In genomic region chr17:82097919-82098168, GRCh38 we compare ENCODE assay signal across 8 cellular contexts. TPM values are rescaled to one million over a fixed set of nuclear protein-coding genes. Genes with fewer than 3 reads are reported as not detected.
DNase-seq lines count a peak whose midpoint lies in the region; ATAC-seq, FAIRE-seq and TF ChIP-seq lines count a peak whose summit lies in the region.

No MANE protein-coding gene starts in this region.

- H3K27me3 ChIP-seq in layer of hippocampus (ENCODE audit: control insufficient read depth, insufficient read depth, low read length) (no peaks in the 10 kb centered on the region), tibial nerve (no peaks in the 10 kb centered on the region)

- H3K9me3 Mint-ChIP-seq in activated CD8-positive, alpha-beta T cell treated with anti-CD3 and anti-CD28 coated beads, Interleukin-2, amount 10 ng/mL, durations not matched to agents 7 days and 5 days (ENCODE audit: insufficient read depth): no peaks in the 10 kb centered on the region

- TF ChIP-seq EP300 in A549 (IDR thresholded peaks at IDR 0.05) (no peak), tibial nerve (IDR thresholded peaks at IDR 0.05) (no peak)

- peak overlapping the region; percentile 75 for H3K27ac Mint-ChIP-seq in activated CD8-positive, alpha-beta T cell treated with anti-CD3 and anti-CD28 coated beads, Interleukin-2, amount 10 ng/mL, durations not matched to agents 7 days and 5 days

- TF ChIP-seq CTCF in A549 (IDR thresholded peaks at IDR 0.05): no peak
- TF ChIP-seq CTCF in tibial nerve (IDR thresholded peaks at IDR 0.05): no peak

- POLR2A ChIA-PET in A549 (lab: Yijun Ruan, JAX): interaction anchor here (0.6 to 2.9 kb wide), 17 partner anchors 9 to 137 kb away, joined by 3 to 33 read pairs (median 5); partner anchors contain the start of genes CENPX, DCXR, DUS1L and LRRC45
- POLR2A ChIA-PET in activated CD8-positive, alpha-beta T cell treated with anti-CD3 and anti-CD28 coated beads, Interleukin-2, amount 10 ng/mL, durations not matched to agents 7 days and 5 days (lab: Charles Lee): interaction anchor here (1.2 to 1.5 kb wide), 3 partner anchors 9 to 67 kb away, joined by 5 to 8 read pairs (median 7); partner anchors contain the start of gene RAC3

- CTCF ChIA-PET in A549 (lab: Yijun Ruan, JAX): interaction anchor here (0.7 to 2.2 kb wide), 7 partner anchors 8 to 62 kb away, joined by 3 to 11 read pairs (median 6); partner anchors contain the start of gene DCXR
- CTCF ChIA-PET in activated CD8-positive, alpha-beta T cell treated with anti-CD3 and anti-CD28 coated beads, Interleukin-2, amount 10 ng/mL, durations not matched to agents 7 days and 5 days (lab: Charles Lee): interaction anchor here (1.0 kb wide), 1 partner anchor 9 kb away, joined by 4 read pairs; no protein-coding TSS in a partner anchor

- no peaks in the 10 kb centered on the region for H3K27me3 Mint-ChIP-seq in activated CD8-positive, alpha-beta T cell treated with anti-CD3 and anti-CD28 coated beads, Interleukin-2, amount 10 ng/mL, durations not matched to agents 7 days and 5 days (ENCODE audit: low read depth)

- TF ChIP-seq POLR2A in A549 (IDR thresholded peaks at IDR 0.05; ENCODE audit: low read length): no peak
- TF ChIP-seq POLR2A in tibial nerve (IDR thresholded peaks at IDR 0.05): no peak

- 10% methylated on average over 2 of the region's 36 CpGs for WGBS in A549 (ENCODE audit: missing lambda C conversion rate)
- WGBS in tibial nerve, 2 donors: 1% methylated on average over 19 of the region's 36 CpGs; no CpG with 5 or more reads in 1 of the 2 donors

- H3K9me3 ChIP-seq in A549: no peaks in the 10 kb centered on the region
- no peaks in the 10 kb centered on the region for H3K9me3 ChIP-seq in tibial nerve

- H3K4me1 Mint-ChIP-seq in activated CD8-positive, alpha-beta T cell treated with anti-CD3 and anti-CD28 coated beads, Interleukin-2, amount 10 ng/mL, durations not matched to agents 7 days and 5 days (ENCODE audit: low read depth): peaks cover 27% of the 10 kb centered on the region

- peaks cover 25% of the 10 kb centered on the region for H3K36me3 Mint-ChIP-seq in activated CD8-positive, alpha-beta T cell treated with anti-CD3 and anti-CD28 coated beads, Interleukin-2, amount 10 ng/mL, durations not matched to agents 7 days and 5 days (ENCODE audit: low read depth)

- peak overlapping the region; percentile 97 for H3K4me2 ChIP-seq in A549

- FAIRE-seq in A549 (lab: Jason Lieb, UNC): no peak

- ATAC-seq in A549 (no peak), GM21528 (IDR thresholded peaks at IDR 0.05; ENCODE audit: low FRiP score, unreplicated experiment) (peak; percentile 14), HG02678 (IDR thresholded peaks at IDR 0.05; ENCODE audit: unreplicated experiment) (no peak)
- ATAC-seq in activated CD8-positive, alpha-beta T cell treated with anti-CD3 and anti-CD28 coated beads, Interleukin-2, amount 10 ng/mL, durations not matched to agents 7 days and 5 days: no peak

- H3K4me3 ChIP-seq in A549: peak overlapping the region; percentile 91
- peak overlapping the region; percentile 83 to 98 (median 90) for H3K4me3 ChIP-seq in tibial nerve

- H3K27ac ChIP-seq in A549: peak overlapping the region; percentile 95 to 96
- H3K27ac ChIP-seq in layer of hippocampus (ENCODE audit: low read depth, low read length): peak overlapping the region; percentile 87
- peak overlapping the region; percentile 82 to 98 (median 95) for H3K27ac ChIP-seq in tibial nerve

- H3K4me3 Mint-ChIP-seq in activated CD8-positive, alpha-beta T cell treated with anti-CD3 and anti-CD28 coated beads, Interleukin-2, amount 10 ng/mL, durations not matched to agents 7 days and 5 days: peak overlapping the region; percentile 71

- H3K4me1 ChIP-seq in A549: peaks cover 49% of the 10 kb centered on the region
- peaks cover 3 to 68% (median 31%) of the 10 kb centered on the region in 4 donors for H3K4me1 ChIP-seq in tibial nerve

- H3K36me3 ChIP-seq in tibial nerve: peaks cover 10 to 36% (median 17%) of the 10 kb centered on the region in 3 donors

- DNase-seq in A549 (ENCODE audit: low read depth in 1 of 2, low spot score in 1 of 2) (no peak), tibial nerve (ENCODE audit: low spot score in 2 of 2) (no peak), retina (no peak), SKM-1 (lab: John Stamatoyannopoulos, UW; ENCODE audit: unreplicated experiment) (no peak)
- DNase-seq in activated CD8-positive, alpha-beta T cell treated with anti-CD3 and anti-CD28 coated beads, Interleukin-2, amount 10 ng/mL, durations not matched to agents 7 days and 5 days: no peak

- TF ChIP-seq RAD21 in A549 (conservative IDR thresholded peaks at IDR 0.05 in 1 of 2, IDR thresholded peaks at IDR 0.05 in 1 of 2): no peak

TF ChIP-seq in A549, 52 proteins besides CTCF, POLR2A, EP300 and RAD21:
- peak; percentile 96 for TF ChIP-seq PHF8 (IDR thresholded peaks at IDR 0.05; ENCODE audit: borderline replicate concordance, low read depth)
- TF ChIP-seq MAFK (IDR thresholded peaks at IDR 0.05; ENCODE audit: partially characterized antibody): no peak
- TF ChIP-seq CHD2 (IDR thresholded peaks at IDR 0.05; ENCODE audit: low read length, partially characterized antibody): no peak
- TF ChIP-seq EHF (CRISPR knock-in tag; IDR thresholded peaks at IDR 0.05): peak; percentile 70

RNA-seq across cellular contexts. Expression of gene FASN, which starts 0.2 kb away (rescaled TPM):
- polyA plus RNA-seq in A549 (2011; rRNA removed) (12.9 and 16.3 TPM in 2 replicates), A549 (2017; fragmentation: RNase III; extraction: RNeasy Plus Mini Kit Qiagen cat#74134 plus additional on column Dnase treatment) (114 to 169 TPM (median 144 TPM) in 3 replicates)
- 107 and 146 TPM in 2 replicates for polyA plus RNA-seq in A549 (2012; cell fraction: cytosol; rRNA removed)
- 443 and 799 TPM in 2 replicates for polyA plus RNA-seq in A549 (2012; cell fraction: nucleus; rRNA removed)
- 16.9 and 37.7 TPM in 2 replicates for polyA minus RNA-seq in A549 (2011; rRNA and poly(A)+ RNA removed)
- total RNA-seq in activated CD8-positive, alpha-beta T cell treated with anti-CD3 and anti-CD28 coated beads, Interleukin-2, amount 10 ng/mL, durations not matched to agents 7 days and 5 days: 100 to 1,000 TPM; 255 to 261 TPM
- 100 to 1,000 TPM; 129 to 319 (median 160) TPM for total RNA-seq in tibial nerve

RNA-seq across cellular contexts. Expression of gene DUS1L, which starts 32.2 kb away (rescaled TPM):
- 48.1 and 59.5 TPM in 2 replicates for polyA plus RNA-seq in A549 (2011; rRNA removed)
- polyA plus RNA-seq in A549 (2012; cell fraction: cytosol; rRNA removed): 169 and 171 TPM in 2 replicates
- 577 and 749 TPM in 2 replicates for polyA plus RNA-seq in A549 (2012; cell fraction: nucleus; rRNA removed)
- polyA plus RNA-seq in A549 (2017; fragmentation: RNase III; extraction: RNeasy Plus Mini Kit Qiagen cat#74134 plus additional on column Dnase treatment): 81.5 to 84.8 TPM (median 83.6 TPM) in 3 replicates
- polyA minus RNA-seq in A549 (2011; rRNA and poly(A)+ RNA removed): 25.8 and 30.8 TPM in 2 replicates
- total RNA-seq in activated CD8-positive, alpha-beta T cell treated with anti-CD3 and anti-CD28 coated beads, Interleukin-2, amount 10 ng/mL, durations not matched to agents 7 days and 5 days: 100 to 1,000 TPM; 126 to 127 TPM
- total RNA-seq in tibial nerve: 100 to 1,000 TPM in 2 of 4 donors, 10 to 100 TPM in 2; 85.2 to 179 (median 106) TPM

RNA-seq across cellular contexts. Expression of gene GPS1, which starts 46.1 kb away (rescaled TPM):
- polyA plus RNA-seq in A549 (2011; rRNA removed) (89.4 and 93.8 TPM in 2 replicates), A549 (2017; fragmentation: RNase III; extraction: RNeasy Plus Mini Kit Qiagen cat#74134 plus additional on column Dnase treatment) (122 to 130 TPM (median 126 TPM) in 3 replicates)
- 230 and 300 TPM in 2 replicates for polyA plus RNA-seq in A549 (2012; cell fraction: cytosol; rRNA removed)
- polyA plus RNA-seq in A549 (2012; cell fraction: nucleus; rRNA removed): 472 and 641 TPM in 2 replicates
- polyA minus RNA-seq in A549 (2011; rRNA and poly(A)+ RNA removed): 125 and 162 TPM in 2 replicates
- 100 to 1,000 TPM in 1 of 2 experiments, 10 to 100 TPM in 1; 97.6 to 104 TPM for total RNA-seq in activated CD8-positive, alpha-beta T cell treated with anti-CD3 and anti-CD28 coated beads, Interleukin-2, amount 10 ng/mL, durations not matched to agents 7 days and 5 days
- 100 to 1,000 TPM in 2 of 4 donors, 10 to 100 TPM in 2; 74.9 to 134 (median 92.9) TPM for total RNA-seq in tibial nerve

RNA-seq across cellular contexts. Expression of gene RFNG, which starts 46.2 kb away (rescaled TPM):
- polyA plus RNA-seq in A549 (2011; rRNA removed) (8.4 and 8.9 TPM in 2 replicates), A549 (2017; fragmentation: RNase III; extraction: RNeasy Plus Mini Kit Qiagen cat#74134 plus additional on column Dnase treatment) (21.3 to 31.5 TPM (median 25.7 TPM) in 3 replicates)
- 18.8 and 28.0 TPM in 2 replicates for polyA plus RNA-seq in A549 (2012; cell fraction: cytosol; rRNA removed)
- 72.7 and 93.7 TPM in 2 replicates for polyA plus RNA-seq in A549 (2012; cell fraction: nucleus; rRNA removed)
- polyA minus RNA-seq in A549 (2011; rRNA and poly(A)+ RNA removed): 16.0 and 17.5 TPM in 2 replicates
- total RNA-seq in activated CD8-positive, alpha-beta T cell treated with anti-CD3 and anti-CD28 coated beads, Interleukin-2, amount 10 ng/mL, durations not matched to agents 7 days and 5 days: 10 to 100 TPM; 19.4 to 20.8 TPM
- total RNA-seq in tibial nerve: 10 to 100 TPM; 43.5 to 70.2 (median 64.4) TPM
